ENCODE assay signal across 20 cellular contexts in the genomic region with DNA sequence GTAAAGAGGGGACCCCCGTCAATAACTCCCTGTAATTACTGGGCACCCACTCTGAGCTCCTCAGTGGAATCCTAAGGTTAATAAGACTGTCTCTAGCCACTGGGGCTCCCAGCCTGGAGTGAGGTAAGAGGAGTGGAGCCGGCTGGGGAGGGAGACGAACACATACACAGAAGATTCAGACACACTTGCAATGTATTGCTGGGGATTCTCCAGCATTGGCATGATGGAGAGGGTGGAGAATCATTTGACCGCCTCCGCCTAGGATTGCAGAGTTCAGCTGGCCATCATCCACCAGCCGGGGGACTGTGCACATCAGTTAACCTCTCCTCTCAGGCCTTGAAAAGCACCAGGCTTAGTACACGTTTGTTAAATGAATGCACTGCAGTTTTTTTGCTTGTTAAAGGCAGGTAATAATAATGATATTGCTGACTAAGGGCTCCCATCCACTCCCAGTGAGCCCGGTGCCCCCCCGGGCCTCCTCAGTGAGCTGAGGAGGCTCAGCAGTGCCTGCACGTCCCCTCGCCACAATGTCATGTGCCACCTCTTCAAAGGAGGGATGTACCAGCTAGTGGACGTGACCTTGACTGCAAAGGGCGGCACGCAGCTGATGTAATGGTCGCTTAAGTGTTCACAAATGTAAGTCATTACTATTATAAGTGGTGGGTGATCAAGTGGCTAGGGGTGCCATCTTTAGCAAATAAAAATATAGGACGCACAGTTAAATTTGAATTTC. TPM values are rescaled to one million over a fixed set of nuclear protein-coding genes. Genes with fewer than 3 reads are reported as not detected.
"Had no signal": no experiment of that assay in that cellular context is flagged by ENCODE, and none has a peak within 500 bp of the region (broad histone marks: within the 10 kb centered on the region; RNA-seq: fewer than 3 reads in every experiment).

No MANE protein-coding gene starts in this region.

- H3K27me3 ChIP-seq: adrenal gland, colonic mucosa, sigmoid colon, SJSA1 had no signal

- H3K9me3 Mint-ChIP-seq: activated CD4-positive, alpha-beta memory T cell treated with anti-CD3 and anti-CD28 coated beads, Interleukin-2, amount 10 ng/mL, durations not matched to agents 7 days and 5 days; activated naive CD4-positive, alpha-beta T cell treated with anti-CD3 and anti-CD28 coated beads for 36 hours; activated T-helper 1 cell treated with anti-CD3 and anti-CD28 coated beads, Interleukin-12 subunit alpha, Interleukin-12 subunit beta, Interleukin-2, Interleukin-4 antibody, amounts not matched to agents 30 ng/mL and 10 ng/mL and 1 ng/mL, durations not matched to agents 14 hours and 24 hours and 36 hours had no signal

- H3K4me3 Mint-ChIP-seq: activated CD4-positive, alpha-beta memory T cell treated with anti-CD3 and anti-CD28 coated beads, Interleukin-2, amount 10 ng/mL, durations not matched to agents 7 days and 5 days; activated naive CD4-positive, alpha-beta T cell treated with anti-CD3 and anti-CD28 coated beads for 36 hours; activated T-helper 1 cell treated with anti-CD3 and anti-CD28 coated beads, Interleukin-12 subunit alpha, Interleukin-12 subunit beta, Interleukin-2, Interleukin-4 antibody, amounts not matched to agents 30 ng/mL and 10 ng/mL and 1 ng/mL, durations not matched to agents 14 hours and 24 hours and 36 hours had no signal

- H3K27ac Mint-ChIP-seq: activated CD4-positive, alpha-beta memory T cell treated with anti-CD3 and anti-CD28 coated beads, Interleukin-2, amount 10 ng/mL, durations not matched to agents 7 days and 5 days; activated naive CD4-positive, alpha-beta T cell treated with anti-CD3 and anti-CD28 coated beads for 36 hours; activated T-helper 1 cell treated with anti-CD3 and anti-CD28 coated beads, Interleukin-12 subunit alpha, Interleukin-12 subunit beta, Interleukin-2, Interleukin-4 antibody, amounts not matched to agents 30 ng/mL and 10 ng/mL and 1 ng/mL, durations not matched to agents 14 hours and 24 hours and 36 hours had no signal

- H3K4me1 ChIP-seq: colonic mucosa, sigmoid colon, SJSA1 had no signal

- DNase-seq: activated CD4-positive, alpha-beta memory T cell treated with anti-CD3 and anti-CD28 coated beads, Interleukin-2, amount 10 ng/mL, durations not matched to agents 7 days and 5 days; activated CD8-positive, alpha-beta memory T cell treated with anti-CD3 and anti-CD28 coated beads, Interleukin-2, amount 50 U/mL, for 4 hours; activated naive CD4-positive, alpha-beta T cell treated with anti-CD3 and anti-CD28 coated beads for 36 hours; colonic mucosa; effector memory CD4-positive, alpha-beta T cell; midbrain; sigmoid colon; stimulated activated CD4-positive, alpha-beta T cell treated with anti-CD3 and anti-CD28 coated beads, Interleukin-2, amount 100 ng/mL, for 48 hours; stimulated activated naive CD4-positive, alpha-beta T cell treated with Interleukin-2 at 50 U/mL for 16 hours; SW 1271 had no signal

- H3K9me3 ChIP-seq: adrenal gland, colonic mucosa, heart left ventricle, neutrophil, sigmoid colon, SJSA1, suprapubic skin had no signal

- H3K4me3 ChIP-seq: adrenal gland, colonic mucosa, heart left ventricle, sigmoid colon, SJSA1, suprapubic skin had no signal

- H3K27ac ChIP-seq: colonic mucosa, epithelial cell of prostate, neutrophil, SJSA1, suprapubic skin had no signal

- H3K36me3 ChIP-seq: adrenal gland, colonic mucosa, heart left ventricle, neutrophil, sigmoid colon, SJSA1, suprapubic skin had no signal

RNA-seq across cellular contexts. Expression of a gene that starts 20.3 kb away (rescaled TPM):
- total RNA-seq: SJSA1 had no signal

RNA-seq across cellular contexts. Expression of a gene that starts 26.5 kb away (rescaled TPM):
- total RNA-seq: activated CD4-positive, alpha-beta memory T cell treated with anti-CD3 and anti-CD28 coated beads, Interleukin-2, amount 10 ng/mL, durations not matched to agents 7 days and 5 days; activated naive CD4-positive, alpha-beta T cell treated with anti-CD3 and anti-CD28 coated beads for 36 hours; activated T-helper 1 cell treated with anti-CD3 and anti-CD28 coated beads, Interleukin-12 subunit alpha, Interleukin-12 subunit beta, Interleukin-2, Interleukin-4 antibody, amounts not matched to agents 30 ng/mL and 10 ng/mL and 1 ng/mL, durations not matched to agents 14 hours and 24 hours and 36 hours; colonic mucosa; fibroblast of villous mesenchyme; heart left ventricle; liver; sigmoid colon; SJSA1 had no signal

RNA-seq across cellular contexts. Expression of a gene that starts 37.6 kb away (rescaled TPM):
- total RNA-seq: activated CD4-positive, alpha-beta memory T cell treated with anti-CD3 and anti-CD28 coated beads, Interleukin-2, amount 10 ng/mL, durations not matched to agents 7 days and 5 days; activated naive CD4-positive, alpha-beta T cell treated with anti-CD3 and anti-CD28 coated beads for 36 hours; activated T-helper 1 cell treated with anti-CD3 and anti-CD28 coated beads, Interleukin-12 subunit alpha, Interleukin-12 subunit beta, Interleukin-2, Interleukin-4 antibody, amounts not matched to agents 30 ng/mL and 10 ng/mL and 1 ng/mL, durations not matched to agents 14 hours and 24 hours and 36 hours; colonic mucosa; fibroblast of villous mesenchyme; liver; sigmoid colon; SJSA1 had no signal

RNA-seq across cellular contexts. Expression of a gene that starts 48.7 kb away (rescaled TPM):
- total RNA-seq: activated CD4-positive, alpha-beta memory T cell treated with anti-CD3 and anti-CD28 coated beads, Interleukin-2, amount 10 ng/mL, durations not matched to agents 7 days and 5 days; activated naive CD4-positive, alpha-beta T cell treated with anti-CD3 and anti-CD28 coated beads for 36 hours; activated T-helper 1 cell treated with anti-CD3 and anti-CD28 coated beads, Interleukin-12 subunit alpha, Interleukin-12 subunit beta, Interleukin-2, Interleukin-4 antibody, amounts not matched to agents 30 ng/mL and 10 ng/mL and 1 ng/mL, durations not matched to agents 14 hours and 24 hours and 36 hours; colonic mucosa; fibroblast of villous mesenchyme; heart left ventricle; liver; SJSA1; suprapubic skin; ureter had no signal
